In genomic region chr17:76527430-76528111, GRCh38 we compare ENCODE assay signal across 9 cellular contexts. TPM values are rescaled to one million over a fixed set of nuclear protein-coding genes. Genes with fewer than 3 reads are reported as not detected.
DNase-seq lines count a peak whose midpoint lies in the region; ATAC-seq, FAIRE-seq and TF ChIP-seq lines count a peak whose summit lies in the region.
"Had no signal": no experiment of that assay in that cellular context is flagged by ENCODE, and none has a peak within 500 bp of the region (broad histone marks: within the 10 kb centered on the region; RNA-seq: fewer than 3 reads in every experiment).

No MANE protein-coding gene starts in this region.

- no peak overlapping the region for H3K4me3 ChIP-seq in fibroblast of villous mesenchyme (ENCODE audit: low read depth, low read length)
- H3K4me3 ChIP-seq: SK-N-MC had no signal

- peak; percentile 46 for ATAC-seq in HG03139 (IDR thresholded peaks at IDR 0.05; ENCODE audit: unreplicated experiment)
- ATAC-seq in sciatic nerve: peak; percentile 43

- no peak for TF ChIP-seq POLR2A in H54 (IDR thresholded peaks at IDR 0.05; ENCODE audit: low read depth, low read length)

- DNase-seq in GM13976 (ENCODE audit: low spot score) (peak; percentile 64), activated T-cell treated with anti-CD3 and anti-CD28 coated beads for 4 hours (peak; percentile 28), fibroblast of villous mesenchyme (ENCODE audit: low read depth) (peak; percentile 96), sciatic nerve (ENCODE audit: low spot score) (peak; percentile 84), GF-D8 (lab: John Stamatoyannopoulos, UW) (no peak), H54 (ENCODE audit: insufficient read length, low spot score) (no peak), NCI-H2107 treated with DMSO at 0.1 percent for 48 hours (lab: John Stamatoyannopoulos, UW; ENCODE audit: unreplicated experiment) (no peak)

- intact Hi-C loops in sciatic nerve (cut with DNase I): no loop called here

- TF ChIP-seq CTCF in GM13976 (IDR thresholded peaks at IDR 0.05; ENCODE audit: borderline replicate concordance, control extremely low read depth, extremely low read depth, insufficient read depth, missing control alignments) (no peak), fibroblast of villous mesenchyme (IDR thresholded peaks at IDR 0.05; ENCODE audit: insufficient read depth, low read depth, low read length) (peak; percentile 36)

- in situ Hi-C loops in GM13976 (cut with MboI; ENCODE audit: low sequenced_read_pairs, unreplicated experiment): loop anchor here (10.0 kb wide), 1 partner anchor 97 kb away; no protein-coding TSS in a partner anchor

- FAIRE-seq in H54 (lab: Jason Lieb, UNC): no peak

RNA-seq across cellular contexts. Expression of gene CYGB, which starts 9.9 kb away (rescaled TPM):
- total RNA-seq in fibroblast of villous mesenchyme (11.7 and 14.2 TPM in 2 replicates), sciatic nerve (57.7 TPM)

RNA-seq across cellular contexts. Expression of gene PRCD, which starts 12.3 kb away (rescaled TPM):
- total RNA-seq in fibroblast of villous mesenchyme (1.6 and 2.2 TPM in 2 replicates), sciatic nerve (9.8 TPM)

RNA-seq across cellular contexts. Expression of gene RHBDF2, which starts 26.3 kb away (rescaled TPM):
- total RNA-seq in fibroblast of villous mesenchyme (13.4 and 14.2 TPM in 2 replicates), sciatic nerve (37.9 TPM)

RNA-seq across cellular contexts. Expression of gene ST6GALNAC2, which starts 58.1 kb away (rescaled TPM):
- total RNA-seq in fibroblast of villous mesenchyme: 0.86 and 1.9 TPM in 2 replicates
- total RNA-seq in sciatic nerve: 104 TPM

Comparison
In these comparisons a context has a peak if more than half of its experiments do, and no peak if none do; other contexts are left out.
1. DNase-seq: peak in GM13976 (single experiment), activated T-cell treated with anti-CD3 and anti-CD28 coated beads for 4 hours (single experiment), fibroblast of villous mesenchyme (single experiment) and sciatic nerve (single experiment); none in GF-D8 (single experiment), H54 (single experiment) and NCI-H2107 treated with DMSO at 0.1 percent for 48 hours (single experiment).